Comparison of ENCODE assay signal across 13 cellular contexts in genomic region chr2:229874647-229875046, GRCh38.
"Had no signal": no experiment of that assay in that cellular context is flagged by ENCODE, and none has a peak within 500 bp of the region (broad histone marks: within the 10 kb centered on the region; RNA-seq: fewer than 3 reads in every experiment).

No MANE protein-coding gene starts in this region.

- ATAC-seq: body of pancreas had no signal

- H3K9me3 ChIP-seq: body of pancreas, neutrophil, SK-N-SH had no signal

- H3K4me3 ChIP-seq: body of pancreas, coronary artery had no signal

- H3K27me3 ChIP-seq: body of pancreas, neutrophil had no signal

- H3K9ac ChIP-seq: SK-N-SH had no signal

- H3K4me2 ChIP-seq: SK-N-SH had no signal

- DNase-seq: activated CD4-positive, alpha-beta T cell treated with anti-CD3 and anti-CD28 coated beads, Interleukin-2, amount 50 U/mL, for 1 hour; activated CD4-positive, CD25-positive, alpha-beta regulatory T cell; activated naive CD4-positive, alpha-beta T cell treated with anti-CD3 and anti-CD28 coated beads, Interleukin-2, amount 50 U/mL, for 16 hours; amniotic stem cell; body of pancreas; caudate nucleus; effector CD4-positive, alpha-beta T cell; foreskin fibroblast; SK-N-SH; stimulated activated CD4-positive, alpha-beta T cell treated with anti-CD3 and anti-CD28 coated beads, Interleukin-1b, Interleukin-23, amount 100 ng/mL, for 48 hours; T-helper 1 cell had no signal

- H3K27ac ChIP-seq: body of pancreas, coronary artery, neutrophil had no signal
